1 cellular context compared by ENCODE assay signal in the genomic region with DNA sequence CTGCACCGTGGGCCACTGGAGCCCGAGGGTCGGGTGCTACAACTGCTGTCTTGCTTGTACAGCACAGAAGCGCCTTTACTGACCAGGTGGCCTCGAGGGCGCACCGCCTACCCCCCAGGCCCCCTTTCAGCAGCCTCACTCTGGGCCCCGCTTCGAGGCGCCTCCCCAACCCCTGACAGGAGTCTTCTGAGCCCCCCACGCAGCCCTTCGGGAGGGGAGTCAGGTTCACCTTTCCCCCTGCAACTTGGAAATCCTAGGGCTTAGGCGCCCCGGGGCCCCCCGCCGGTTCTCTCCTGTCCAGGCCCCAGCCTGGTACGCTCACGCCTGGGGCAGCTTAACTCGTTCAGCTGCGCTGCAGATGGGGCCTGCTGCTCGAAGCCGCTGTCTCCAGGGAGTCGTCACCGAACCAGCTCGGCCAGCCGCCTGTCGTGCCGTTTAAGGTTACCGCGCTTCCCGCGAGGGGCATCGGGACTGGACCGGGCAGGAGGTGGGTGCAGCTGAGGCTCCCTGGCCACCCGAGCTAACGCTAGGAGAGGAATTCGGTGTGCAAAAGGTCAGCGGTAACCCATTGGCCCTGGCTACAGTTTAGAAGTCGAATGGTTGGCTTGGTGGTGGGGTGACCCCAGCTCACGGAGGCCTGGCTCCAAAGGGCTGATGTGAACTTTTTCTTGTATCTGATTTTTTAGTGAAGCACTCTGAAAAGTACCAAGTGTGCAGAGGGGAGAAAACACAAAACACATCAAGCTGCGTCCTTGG.
TF ChIP-seq lines count a peak whose summit lies in the region.

No MANE protein-coding gene starts in this region.

TF ChIP-seq in SK-N-SH, 30 proteins besides CTCF, POLR2A, EP300 and RAD21 (continued from another document):
- TF ChIP-seq, protein P1, sequence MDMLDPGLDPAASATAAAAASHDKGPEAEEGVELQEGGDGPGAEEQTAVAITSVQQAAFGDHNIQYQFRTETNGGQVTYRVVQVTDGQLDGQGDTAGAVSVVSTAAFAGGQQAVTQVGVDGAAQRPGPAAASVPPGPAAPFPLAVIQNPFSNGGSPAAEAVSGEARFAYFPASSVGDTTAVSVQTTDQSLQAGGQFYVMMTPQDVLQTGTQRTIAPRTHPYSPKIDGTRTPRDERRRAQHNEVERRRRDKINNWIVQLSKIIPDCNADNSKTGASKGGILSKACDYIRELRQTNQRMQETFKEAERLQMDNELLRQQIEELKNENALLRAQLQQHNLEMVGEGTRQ (IDR thresholded peaks at IDR 0.05; ENCODE audit: borderline replicate concordance, low read depth, low read length), result no peak
- TF ChIP-seq CHD2 (IDR thresholded peaks at IDR 0.05; ENCODE audit: low read length, partially characterized antibody) (no peak), YY1 (IDR thresholded peaks at IDR 0.05; ENCODE audit: low read depth) (no peak), POLR2AphosphoS5 (IDR thresholded peaks at IDR 0.05; ENCODE audit: low read depth, low read length) (no peak), NRF1 (IDR thresholded peaks at IDR 0.05; ENCODE audit: low read depth, low read length) (no peak), MXI1 (IDR thresholded peaks at IDR 0.05; ENCODE audit: low read depth, low read length) (no peak), FOXJ3 (CRISPR knock-in tag; IDR thresholded peaks at IDR 0.05) (no peak), TEAD4 (IDR thresholded peaks at IDR 0.05; ENCODE audit: borderline replicate concordance, insufficient read depth) (no peak)
